Comparison of ENCODE assay signal across 13 cellular contexts in genomic region chr9:33517934-33518577, GRCh38. TPM values are rescaled to one million over a fixed set of nuclear protein-coding genes. Genes with fewer than 3 reads are reported as not detected.
DNase-seq lines count a peak whose midpoint lies in the region; ATAC-seq and TF ChIP-seq lines count a peak whose summit lies in the region.
"Not testable (repeated sequence)": the region's sequence is repeated elsewhere in the genome, so short reads cannot be mapped to it uniquely, and the experiment has no call there.
"Had no signal": no experiment of that assay in that cellular context is flagged by ENCODE, and none has a peak within 500 bp of the region (broad histone marks: within the 10 kb centered on the region; RNA-seq: fewer than 3 reads in every experiment).

No MANE protein-coding gene starts in this region.

- in situ Hi-C loops in astrocyte of the cerebellum (cut with HindIII; ENCODE audit: low sequenced_read_pairs) = not testable (repeated sequence)

- H4K20me1 ChIP-seq in PC-3 (ENCODE audit: low read length) = not testable (repeated sequence)

- not testable (repeated sequence) for H3K4me3 Mint-ChIP-seq in osteocyte (ENCODE audit: unreplicated experiment)

- not testable (repeated sequence) for H3K4me3 ChIP-seq in AG04450 (ENCODE audit: low read depth, low read length); PC-3 (ENCODE audit: low read length); astrocyte of the cerebellum (ENCODE audit: low read depth, low read length)

- H3K9ac ChIP-seq in PC-3 (ENCODE audit: low read length) = not testable (repeated sequence)

- POLR2A ChIA-PET in AG04450 (lab: Yijun Ruan, JAX) = interaction anchor here (0.6 to 2.1 kb wide), 2 partner anchors 44 to 807 kb away, joined by 3 to 7 read pairs; partner anchors contain the start of gene NOL6
- POLR2A ChIA-PET in PC-3 (lab: Charles Lee; ENCODE audit: unreplicated experiment) = not testable (repeated sequence)

- H3K4me1 Mint-ChIP-seq in osteocyte (ENCODE audit: unreplicated experiment) = peaks cover 15% of the 10 kb centered on the region

- TF ChIP-seq CTCF in AG04450 (IDR thresholded peaks at IDR 0.05; ENCODE audit: low read depth, low read length); PC-3 (conservative IDR thresholded peaks at IDR 0.05; ENCODE audit: low read depth, low read length); astrocyte of the cerebellum (IDR thresholded peaks at IDR 0.05; ENCODE audit: low read depth, low read length, missing control alignments); osteocyte (IDR thresholded peaks at IDR 0.05): not testable (repeated sequence)

- not testable (repeated sequence) for H3K9me2 ChIP-seq in PC-3 (replicated peaks; ENCODE audit: low read length)

- peak overlapping the region; percentile 61 for H3K4me2 ChIP-seq in PC-3 (ENCODE audit: low read length)

- H3K9me3 ChIP-seq in AG04450 (ENCODE audit: control insufficient read depth, insufficient read depth, low read length); PC-3 (ENCODE audit: low read length): not testable (repeated sequence)

- H3F3A ChIP-seq in PC-3 (ENCODE audit: low read length, unreplicated experiment) = not testable (repeated sequence)

- not testable (repeated sequence) for H3K9me3 Mint-ChIP-seq in osteocyte (ENCODE audit: unreplicated experiment)

- H3K27me3 ChIP-seq in AG04450 (ENCODE audit: control insufficient read depth, insufficient read depth, low read length); PC-3 (ENCODE audit: low read length): not testable (repeated sequence)

- not testable (repeated sequence) for H2AFZ ChIP-seq in PC-3 (ENCODE audit: low read length)

- peak; percentile 97 for ATAC-seq in PC-3

- CTCF ChIA-PET in AG04450 (lab: Charles Lee) (interaction anchor here (0.5 to 1.8 kb wide), 16 partner anchors 9 to 222 kb away, joined by 3 to 15 read pairs (median 4); partner anchors contain the start of gene NOL6), PC-3 (lab: Charles Lee) (interaction anchor here (1.0 kb wide), 1 partner anchor 44 kb away, joined by 5 read pairs; the partner anchor contains the start of gene NOL6)

- H3K27ac ChIP-seq in AG04450 (ENCODE audit: low read depth, low read length) = peak overlapping the region; percentile 31
- not testable (repeated sequence) for H3K27ac ChIP-seq in PC-3 (ENCODE audit: low read length)
- peak overlapping the region; percentile 83 for H3K27ac ChIP-seq in epithelial cell of prostate

- DNase-seq in AG04450 (ENCODE audit: low read depth, low spot score); osteocyte (ENCODE audit: extremely low spot score, unreplicated experiment): not testable (repeated sequence)
- DNase-seq in GM04503 (ENCODE audit: low read depth) (peak; percentile 22), LHCN-M2 (ENCODE audit: low read depth) (peak; percentile 76), PC-3 (peak; percentile 67), astrocyte of the cerebellum (ENCODE audit: low read depth) (peak; percentile 24), epithelial cell of prostate (ENCODE audit: low read depth, low spot score) (peak; percentile 60), glomerular visceral epithelial cell (ENCODE audit: extremely low spot score) (peak; percentile 28)

- H3K79me2 ChIP-seq in PC-3 (ENCODE audit: low read length) = not testable (repeated sequence)

- not testable (repeated sequence) for H3K36me3 ChIP-seq in PC-3 (ENCODE audit: low read depth, low read length)

- H3K4me1 ChIP-seq in PC-3 (ENCODE audit: insufficient read depth, low read length) = not testable (repeated sequence)

- H3K27me3 Mint-ChIP-seq in osteocyte (ENCODE audit: unreplicated experiment) = not testable (repeated sequence)

- H3K27ac Mint-ChIP-seq in osteocyte (ENCODE audit: unreplicated experiment) = peak overlapping the region; percentile 73

- not testable (repeated sequence) for H3K36me3 Mint-ChIP-seq in osteocyte (ENCODE audit: unreplicated experiment)

- not testable (repeated sequence) for BruUV-seq in PC-3 (replicated peaks; lab: Mats Ljungman, UMichigan)

- intact Hi-C loops in PC-3 (cut with micrococcal nuclease) = loop anchor here (5.0 kb wide), 1 partner anchor 46 kb away; the partner anchor contains the start of gene NOL6

RNA-seq across cellular contexts. Expression of gene ANKRD18B, which starts 6.0 kb away (rescaled TPM):
- polyA plus RNA-seq in AG04450 (2011; rRNA removed) = 5.9 and 8.6 TPM in 2 replicates
- polyA minus RNA-seq in AG04450 (2011; rRNA and poly(A)+ RNA removed) = 5.5 and 6.1 TPM in 2 replicates
- total RNA-seq in LHCN-M2 (2014; rRNA removed) (6.0 and 7.9 TPM in 2 replicates), PC-3 (2014; rRNA removed) (5.4 and 13.5 TPM in 2 replicates), osteocyte (13.8 and 15.3 TPM in 2 replicates)
- 1.7 TPM for polyA plus RNA-seq in LHCN-M2 (2012)
- total RNA-seq: A673, esophagus muscularis mucosa, omental fat pad, SJSA1 had no signal
- polyA plus RNA-seq: naive thymus-derived CD4-positive, alpha-beta T cell had no signal

RNA-seq across cellular contexts. Expression of gene NOL6, which starts 44.3 kb away (rescaled TPM):
- polyA plus RNA-seq in AG04450 (2011; rRNA removed) = 34.7 and 42.6 TPM in 2 replicates
- 49.7 and 60.8 TPM in 2 replicates for polyA minus RNA-seq in AG04450 (2011; rRNA and poly(A)+ RNA removed)
- 34.8 and 35.7 TPM in 2 replicates for total RNA-seq in LHCN-M2 (2014; rRNA removed)
- 28.1 TPM for polyA plus RNA-seq in LHCN-M2 (2012)
- total RNA-seq in PC-3 (2014; rRNA removed) = 35.9 and 55.2 TPM in 2 replicates
- total RNA-seq in osteocyte = 34.3 and 34.4 TPM in 2 replicates
